29 cellular contexts compared by ENCODE assay signal in the genomic region with DNA sequence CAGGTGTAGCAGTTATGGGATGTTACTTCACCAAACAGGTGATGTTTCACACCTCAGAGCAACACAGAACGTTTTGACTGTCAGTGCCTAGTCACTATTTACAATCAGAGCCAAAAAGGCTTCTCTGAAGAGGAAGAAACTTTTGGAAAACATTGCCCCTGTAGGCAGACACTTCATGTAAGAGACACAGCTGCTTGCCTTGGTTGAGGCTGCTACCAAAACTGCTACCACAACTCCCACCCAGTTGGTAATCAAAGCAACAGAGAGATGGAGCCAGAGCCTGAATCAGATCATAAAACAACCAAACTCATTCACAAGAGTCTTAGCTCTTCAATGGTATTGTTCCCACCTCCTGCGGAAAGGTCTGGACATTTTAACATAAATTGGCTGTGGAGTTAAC.
"Had no signal": no experiment of that assay in that cellular context is flagged by ENCODE, and none has a peak within 500 bp of the region (broad histone marks: within the 10 kb centered on the region; RNA-seq: fewer than 3 reads in every experiment).

No MANE protein-coding gene starts in this region.

- H3K4me1 ChIP-seq: left lung, lower lobe of right lung, neural progenitor cell, prostate gland, stomach, testis, thyroid gland, transverse colon, upper lobe of left lung had no signal

- ATAC-seq: left colon; left lung; lower lobe of right lung; naive thymus-derived CD8-positive, alpha-beta T cell; right cardiac atrium; sciatic nerve; stimulated activated naive B cell treated with anti-CD40 and anti-IgM and Interleukin-4, amounts not matched to agents 10 μg/mL and 1 μg/mL and 100 μg/mL, for 72 hours; stimulated activated naive CD8-positive, alpha-beta T cell treated with anti-CD3 and anti-CD28 coated beads, Interleukin-15, Interleukin-2, amounts not matched to agents 100 U/mL and 50 U/mL, for 24 hours had no signal

- H3K36me3 ChIP-seq: left lung, lower lobe of right lung, neural progenitor cell, neutrophil, ovary, prostate gland, stomach, thyroid gland, transverse colon, upper lobe of left lung had no signal

- H3K27me3 ChIP-seq: left lung, neural progenitor cell, neutrophil, ovary, testis, thyroid gland, transverse colon, upper lobe of left lung had no signal

- H3K4me3 Mint-ChIP-seq: immature natural killer cell; naive thymus-derived CD8-positive, alpha-beta T cell; nephron; neural progenitor cell; stimulated activated naive B cell treated with anti-CD40 and anti-IgM and Interleukin-4, amounts not matched to agents 10 μg/mL and 1 μg/mL and 100 μg/mL, for 72 hours had no signal

- H3K9me3 Mint-ChIP-seq: nephron; stimulated activated naive B cell treated with anti-CD40 and anti-IgM and Interleukin-4, amounts not matched to agents 10 μg/mL and 1 μg/mL and 100 μg/mL, for 72 hours had no signal

- H3K4me1 Mint-ChIP-seq: immature natural killer cell, nephron had no signal

- H3K27ac Mint-ChIP-seq: immature natural killer cell; naive thymus-derived CD8-positive, alpha-beta T cell; nephron; neural progenitor cell; stimulated activated naive B cell treated with anti-CD40 and anti-IgM and Interleukin-4, amounts not matched to agents 10 μg/mL and 1 μg/mL and 100 μg/mL, for 72 hours had no signal

- H3K4me2 ChIP-seq: neural progenitor cell had no signal

- H3K36me3 Mint-ChIP-seq: immature natural killer cell; naive thymus-derived CD8-positive, alpha-beta T cell; neural progenitor cell; stimulated activated naive B cell treated with anti-CD40 and anti-IgM and Interleukin-4, amounts not matched to agents 10 μg/mL and 1 μg/mL and 100 μg/mL, for 72 hours had no signal

- H2AFZ ChIP-seq: neural progenitor cell had no signal

- H3K4me3 ChIP-seq: left lung, lower lobe of right lung, neural progenitor cell, ovary, prostate gland, skin epidermis, stomach, testis, thyroid gland, transverse colon, upper lobe of left lung had no signal

- DNase-seq: hypothalamus; immature natural killer cell; kidney; left colon; left lung; lower lobe of right lung; mesenchymal stem cell; naive thymus-derived CD8-positive, alpha-beta T cell; occipital lobe; ovary; retina; right cardiac atrium; stimulated activated CD4-positive, alpha-beta T cell treated with anti-CD3 and anti-CD28 coated beads, Interleukin-12 subunit alpha, Interleukin-12 subunit beta, amount 100 ng/mL, for 4 hours; stimulated activated CD4-positive, alpha-beta T cell treated with anti-CD3 and anti-CD28 coated beads, Interleukin-15, amount 100 ng/mL, for 24 hours; stimulated activated CD4-positive, alpha-beta T cell treated with anti-CD3 and anti-CD28 coated beads, Interleukin-2, amount 100 ng/mL, for 24 hours; stimulated activated CD4-positive, alpha-beta T cell treated with anti-CD3 and anti-CD28 coated beads, Interleukin-4, amount 100 ng/mL, for 1 hour; stimulated activated naive B cell treated with anti-CD40 and anti-IgM and Interleukin-4, amounts not matched to agents 10 μg/mL and 1 μg/mL and 100 μg/mL, for 72 hours; stimulated activated naive CD8-positive, alpha-beta T cell treated with anti-CD3 and anti-CD28 coated beads, Interleukin-15, Interleukin-2, amounts not matched to agents 100 U/mL and 50 U/mL, for 24 hours; stomach; testis; thyroid gland; transverse colon; upper lobe of left lung had no signal

- H3K27ac ChIP-seq: left lung, lower lobe of right lung, neural progenitor cell, neutrophil, ovary, skin epidermis, stomach, testis, thyroid gland, transverse colon, upper lobe of left lung had no signal
